In genomic region chr11:131537196-131537595, GRCh38 we compare ENCODE assay signal across 21 cellular contexts.
"Had no signal": no experiment of that assay in that cellular context is flagged by ENCODE, and none has a peak within 500 bp of the region (broad histone marks: within the 10 kb centered on the region; RNA-seq: fewer than 3 reads in every experiment).

No MANE protein-coding gene starts in this region.

- H3K27me3 Mint-ChIP-seq: activated CD8-positive, alpha-beta T cell treated with anti-CD3 and anti-CD28 coated beads for 36 hours; activated naive CD8-positive, alpha-beta T cell treated with anti-CD3 and anti-CD28 coated beads, Interleukin-2, amount 50 U/mL, for 24 hours; stimulated activated memory B cell treated with anti-CD40 and anti-IgM and Interleukin-4, amounts not matched to agents 10 μg/mL and 1 μg/mL and 100 μg/mL, for 72 hours had no signal

- H3K4me1 ChIP-seq: colonic mucosa, foreskin keratinocyte, prostate gland, upper lobe of left lung had no signal

- ATAC-seq: activated CD8-positive, alpha-beta T cell treated with anti-CD3 and anti-CD28 coated beads for 36 hours; activated naive CD8-positive, alpha-beta T cell treated with anti-CD3 and anti-CD28 coated beads, Interleukin-2, amount 50 U/mL, for 24 hours; activated T-cell treated with anti-CD3 and anti-CD28 coated beads, Interleukin-2, amount 50 U/mL, for 72 hours; foreskin keratinocyte; left lobe of liver; mucosa of descending colon; natural killer cell; stimulated activated memory B cell treated with anti-CD40 and anti-IgM and Interleukin-4, amounts not matched to agents 10 μg/mL and 1 μg/mL and 100 μg/mL, for 72 hours had no signal

- DNase-seq: activated CD4-positive, alpha-beta T cell treated with anti-CD3 and anti-CD28 coated beads for 4 hours; activated CD8-positive, alpha-beta memory T cell treated with anti-CD3 and anti-CD28 coated beads, Interleukin-2, amount 50 U/mL, for 4 hours; activated CD8-positive, alpha-beta T cell treated with anti-CD3 and anti-CD28 coated beads for 36 hours; activated naive CD4-positive, alpha-beta T cell; activated naive CD8-positive, alpha-beta T cell treated with anti-CD3 and anti-CD28 coated beads, Interleukin-2, amount 50 U/mL, for 24 hours; activated T-cell treated with anti-CD3 and anti-CD28 coated beads, Interleukin-2, amount 50 U/mL, for 72 hours; colonic mucosa; effector CD4-positive, alpha-beta T cell; foreskin keratinocyte; mammary epithelial cell; mucosa of descending colon; natural killer cell; stimulated activated CD4-positive, alpha-beta T cell treated with anti-CD3 and anti-CD28 coated beads, Interleukin-1b, Interleukin-23, amount 100 ng/mL, for 48 hours; T1000; upper lobe of left lung had no signal

- H3K4me3 Mint-ChIP-seq: activated CD8-positive, alpha-beta T cell treated with anti-CD3 and anti-CD28 coated beads for 36 hours; activated naive CD8-positive, alpha-beta T cell treated with anti-CD3 and anti-CD28 coated beads, Interleukin-2, amount 50 U/mL, for 24 hours; activated T-cell treated with anti-CD3 and anti-CD28 coated beads, Interleukin-2, amount 50 U/mL, for 72 hours; natural killer cell; stimulated activated memory B cell treated with anti-CD40 and anti-IgM and Interleukin-4, amounts not matched to agents 10 μg/mL and 1 μg/mL and 100 μg/mL, for 72 hours had no signal

- H3K36me3 Mint-ChIP-seq: natural killer cell; stimulated activated memory B cell treated with anti-CD40 and anti-IgM and Interleukin-4, amounts not matched to agents 10 μg/mL and 1 μg/mL and 100 μg/mL, for 72 hours had no signal

- H3K9me3 Mint-ChIP-seq: activated CD8-positive, alpha-beta T cell treated with anti-CD3 and anti-CD28 coated beads for 36 hours; activated naive CD8-positive, alpha-beta T cell treated with anti-CD3 and anti-CD28 coated beads, Interleukin-2, amount 50 U/mL, for 24 hours; natural killer cell had no signal

- H3K9me3 ChIP-seq: colonic mucosa, mucosa of descending colon, prostate gland, upper lobe of left lung had no signal

- H3K27ac ChIP-seq: cardiac muscle cell, colonic mucosa, foreskin keratinocyte, prostate gland, upper lobe of left lung, VCaP had no signal

- H3K4me3 ChIP-seq: cardiac muscle cell, colonic mucosa, mucosa of descending colon, prostate gland, smooth muscle cell, upper lobe of left lung had no signal

- H3K27me3 ChIP-seq: colonic mucosa, foreskin keratinocyte, upper lobe of left lung had no signal

- H3K4me2 ChIP-seq: smooth muscle cell had no signal

- H3K27ac Mint-ChIP-seq: activated CD8-positive, alpha-beta T cell treated with anti-CD3 and anti-CD28 coated beads for 36 hours; activated naive CD8-positive, alpha-beta T cell treated with anti-CD3 and anti-CD28 coated beads, Interleukin-2, amount 50 U/mL, for 24 hours; activated T-cell treated with anti-CD3 and anti-CD28 coated beads, Interleukin-2, amount 50 U/mL, for 72 hours; natural killer cell; stimulated activated memory B cell treated with anti-CD40 and anti-IgM and Interleukin-4, amounts not matched to agents 10 μg/mL and 1 μg/mL and 100 μg/mL, for 72 hours had no signal

- H3K36me3 ChIP-seq: cardiac muscle cell, colonic mucosa, prostate gland, upper lobe of left lung had no signal

- H3K4me1 Mint-ChIP-seq: activated naive CD8-positive, alpha-beta T cell treated with anti-CD3 and anti-CD28 coated beads, Interleukin-2, amount 50 U/mL, for 24 hours; natural killer cell; stimulated activated memory B cell treated with anti-CD40 and anti-IgM and Interleukin-4, amounts not matched to agents 10 μg/mL and 1 μg/mL and 100 μg/mL, for 72 hours had no signal
